Comparison of ENCODE assay signal across 8 cellular contexts in genomic region chr6:117917176-117917575, GRCh38. TPM values are rescaled to one million over a fixed set of nuclear protein-coding genes. Genes with fewer than 3 reads are reported as not detected.
"Had no signal": no experiment of that assay in that cellular context is flagged by ENCODE, and none has a peak within 500 bp of the region (broad histone marks: within the 10 kb centered on the region; RNA-seq: fewer than 3 reads in every experiment).

No MANE protein-coding gene starts in this region.

- H3K27ac ChIP-seq: GM23248 had no signal

- H3K4me3 ChIP-seq: GM23248, HAP-1 had no signal

- H3K9me3 Mint-ChIP-seq: H9, HFFc6 had no signal

- H2AFZ ChIP-seq: GM23248 had no signal

- H3K36me3 ChIP-seq: HAP-1 had no signal

- H3K4me3 Mint-ChIP-seq: H9, HFFc6 had no signal

- DNase-seq: GM23248, GOT3, H7, H9, HCEC 1CT, HFFc6 had no signal

- ATAC-seq: HCT116 had no signal

- H3K9me3 ChIP-seq: HAP-1 had no signal

- H3K27ac Mint-ChIP-seq: H9, HFFc6 had no signal

RNA-seq across cellular contexts. Expression of gene SLC35F1, which starts 10.1 kb away (rescaled TPM):
- total RNA-seq: GM23248, HFFc6 had no signal
- polyA plus RNA-seq: GM23248 had no signal
